Comparison of ENCODE assay signal across 1 cellular context in the genomic region with DNA sequence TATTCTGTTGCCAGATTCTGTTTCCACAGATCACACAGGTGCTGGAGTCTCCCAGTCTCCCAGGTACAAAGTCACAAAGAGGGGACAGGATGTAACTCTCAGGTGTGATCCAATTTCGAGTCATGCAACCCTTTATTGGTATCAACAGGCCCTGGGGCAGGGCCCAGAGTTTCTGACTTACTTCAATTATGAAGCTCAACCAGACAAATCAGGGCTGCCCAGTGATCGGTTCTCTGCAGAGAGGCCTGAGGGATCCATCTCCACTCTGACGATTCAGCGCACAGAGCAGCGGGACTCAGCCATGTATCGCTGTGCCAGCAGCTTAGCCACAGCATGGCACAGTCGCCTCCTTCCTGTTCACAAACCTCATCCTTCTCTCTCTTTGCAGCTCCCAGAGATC.
TF ChIP-seq lines count a peak whose summit lies in the region.

No MANE protein-coding gene starts in this region.

TF ChIP-seq in SK-N-SH, 30 proteins besides CTCF, POLR2A, EP300 and RAD21:
- TF ChIP-seq, protein P1, sequence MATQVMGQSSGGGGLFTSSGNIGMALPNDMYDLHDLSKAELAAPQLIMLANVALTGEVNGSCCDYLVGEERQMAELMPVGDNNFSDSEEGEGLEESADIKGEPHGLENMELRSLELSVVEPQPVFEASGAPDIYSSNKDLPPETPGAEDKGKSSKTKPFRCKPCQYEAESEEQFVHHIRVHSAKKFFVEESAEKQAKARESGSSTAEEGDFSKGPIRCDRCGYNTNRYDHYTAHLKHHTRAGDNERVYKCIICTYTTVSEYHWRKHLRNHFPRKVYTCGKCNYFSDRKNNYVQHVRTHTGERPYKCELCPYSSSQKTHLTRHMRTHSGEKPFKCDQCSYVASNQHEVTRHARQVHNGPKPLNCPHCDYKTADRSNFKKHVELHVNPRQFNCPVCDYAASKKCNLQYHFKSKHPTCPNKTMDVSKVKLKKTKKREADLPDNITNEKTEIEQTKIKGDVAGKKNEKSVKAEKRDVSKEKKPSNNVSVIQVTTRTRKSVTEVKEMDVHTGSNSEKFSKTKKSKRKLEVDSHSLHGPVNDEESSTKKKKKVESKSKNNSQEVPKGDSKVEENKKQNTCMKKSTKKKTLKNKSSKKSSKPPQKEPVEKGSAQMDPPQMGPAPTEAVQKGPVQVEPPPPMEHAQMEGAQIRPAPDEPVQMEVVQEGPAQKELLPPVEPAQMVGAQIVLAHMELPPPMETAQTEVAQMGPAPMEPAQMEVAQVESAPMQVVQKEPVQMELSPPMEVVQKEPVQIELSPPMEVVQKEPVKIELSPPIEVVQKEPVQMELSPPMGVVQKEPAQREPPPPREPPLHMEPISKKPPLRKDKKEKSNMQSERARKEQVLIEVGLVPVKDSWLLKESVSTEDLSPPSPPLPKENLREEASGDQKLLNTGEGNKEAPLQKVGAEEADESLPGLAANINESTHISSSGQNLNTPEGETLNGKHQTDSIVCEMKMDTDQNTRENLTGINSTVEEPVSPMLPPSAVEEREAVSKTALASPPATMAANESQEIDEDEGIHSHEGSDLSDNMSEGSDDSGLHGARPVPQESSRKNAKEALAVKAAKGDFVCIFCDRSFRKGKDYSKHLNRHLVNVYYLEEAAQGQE (IDR thresholded peaks at IDR 0.05; ENCODE audit: low read depth, low read length): no peak
